Comparison of ENCODE assay signal across 8 cellular contexts in genomic region chr11:14642873-14643696, GRCh38. TPM values are rescaled to one million over a fixed set of nuclear protein-coding genes. Genes with fewer than 3 reads are reported as not detected.
DNase-seq lines count a peak whose midpoint lies in the region; ATAC-seq and TF ChIP-seq lines count a peak whose summit lies in the region.

No MANE protein-coding gene starts in this region.

- H3K27me3 ChIP-seq in heart right ventricle (peaks cover 0 to 20% (median 0%) of the 10 kb centered on the region in 7 donors), left lung (peaks cover 0 to 22% of the 10 kb centered on the region in 2 donors)

- H3K9me3 ChIP-seq in heart right ventricle (no peaks in the 10 kb centered on the region), left lung (no peaks in the 10 kb centered on the region)

- peak overlapping the region; percentile 64 for H3K27ac Mint-ChIP-seq in activated T-helper 1 cell treated with anti-CD3 and anti-CD28 coated beads, Interleukin-12 subunit alpha, Interleukin-12 subunit beta, Interleukin-2, Interleukin-4 antibody, amounts not matched to agents 30 ng/mL and 10 ng/mL and 1 ng/mL, durations not matched to agents 14 hours and 24 hours and 36 hours
- H3K27ac Mint-ChIP-seq in stimulated activated naive CD8-positive, alpha-beta T cell treated with anti-CD3 and anti-CD28 coated beads, Interleukin-15, amount 100 ng/mL, for 72 hours, result peak overlapping the region; percentile 69 to 95

- peaks cover 46% of the 10 kb centered on the region for H3K36me3 Mint-ChIP-seq in activated T-helper 1 cell treated with anti-CD3 and anti-CD28 coated beads, Interleukin-12 subunit alpha, Interleukin-12 subunit beta, Interleukin-2, Interleukin-4 antibody, amounts not matched to agents 30 ng/mL and 10 ng/mL and 1 ng/mL, durations not matched to agents 14 hours and 24 hours and 36 hours (ENCODE audit: low read depth)

- H3K4me1 ChIP-seq in heart right ventricle, result peaks cover 0 to 37% (median 5%) of the 10 kb centered on the region in 9 donors
- H3K4me1 ChIP-seq in left lung, result peaks cover 2 to 39% of the 10 kb centered on the region in 2 donors

- H3K27me3 Mint-ChIP-seq in activated T-helper 1 cell treated with anti-CD3 and anti-CD28 coated beads, Interleukin-12 subunit alpha, Interleukin-12 subunit beta, Interleukin-2, Interleukin-4 antibody, amounts not matched to agents 30 ng/mL and 10 ng/mL and 1 ng/mL, durations not matched to agents 14 hours and 24 hours and 36 hours (ENCODE audit: insufficient read depth), result no peaks in the 10 kb centered on the region
- H3K27me3 Mint-ChIP-seq in stimulated activated naive CD8-positive, alpha-beta T cell treated with anti-CD3 and anti-CD28 coated beads, Interleukin-15, amount 100 ng/mL, for 72 hours, result no peaks in the 10 kb centered on the region

- TF ChIP-seq CTCF in heart right ventricle (IDR thresholded peaks at IDR 0.05), result no peak
- no peak for TF ChIP-seq CTCF in left lung (IDR thresholded peaks at IDR 0.05)

- ATAC-seq in heart right ventricle, result peak in 1 of 8 donors; percentile 25
- no peak for ATAC-seq in left ventricle myocardium superior
- ATAC-seq in left lung, result no peak
- ATAC-seq in stimulated activated naive CD8-positive, alpha-beta T cell treated with anti-CD3 and anti-CD28 coated beads, Interleukin-15, amount 100 ng/mL, for 72 hours, result peak; percentile 19
- no peak for ATAC-seq in GM21737 (IDR thresholded peaks at IDR 0.05; ENCODE audit: unreplicated experiment)
- ATAC-seq in HG02588 (IDR thresholded peaks at IDR 0.05; ENCODE audit: unreplicated experiment), result no peak

- 27 to 30% methylated on average over 49 to 52 of the region's 52 CpGs for whole genome bisulfite sequencing in heart right ventricle, 2 donors

- intact Hi-C loops in heart right ventricle (cut with DNase I), result loop anchor here in 8 of 10 donors (5.0 to 10.0 kb wide), 8 partner anchors 88 to 262 kb away; partner anchors contain the start of gene CYP2R1 (in 3 of the 8)
- intact Hi-C loops in left ventricle myocardium superior (cut with micrococcal nuclease), result loop anchor here (10.0 kb wide), 1 partner anchor 98 kb away; no protein-coding TSS in a partner anchor
- intact Hi-C loops in activated T-helper 1 cell treated with anti-CD3 and anti-CD28 coated beads, Interleukin-12 subunit alpha, Interleukin-12 subunit beta, Interleukin-2, Interleukin-4 antibody, amounts not matched to agents 30 ng/mL and 10 ng/mL and 1 ng/mL, durations not matched to agents 14 hours and 24 hours and 36 hours (cut with micrococcal nuclease), result loop anchor here (10.0 kb wide), 1 partner anchor 288 kb away; the partner anchor contains the start of gene RRAS2
- intact Hi-C loops in left lung (cut with DNase I), result no loop called here

- no peaks in the 10 kb centered on the region for H3K36me3 ChIP-seq in heart right ventricle
- H3K36me3 ChIP-seq in left lung, result no peaks in the 10 kb centered on the region

- H3K4me3 ChIP-seq in heart right ventricle, result peak overlapping the region; percentile 63 to 90 (median 84)
- H3K4me3 ChIP-seq in left lung, result peak overlapping the region; percentile 84 to 93

- no peak for DNase-seq in heart right ventricle
- no peak for DNase-seq in left ventricle myocardium superior
- no peak for DNase-seq in activated T-helper 1 cell treated with anti-CD3 and anti-CD28 coated beads, Interleukin-12 subunit alpha, Interleukin-12 subunit beta, Interleukin-2, Interleukin-4 antibody, amounts not matched to agents 30 ng/mL and 10 ng/mL and 1 ng/mL, durations not matched to agents 14 hours and 24 hours and 36 hours (ENCODE audit: low spot score)
- peak in 1 of 2 donors; percentile 96 for DNase-seq in left lung
- peak in 1 of 2 donors; percentile 32 for DNase-seq in stimulated activated naive CD8-positive, alpha-beta T cell treated with anti-CD3 and anti-CD28 coated beads, Interleukin-15, amount 100 ng/mL, for 72 hours
- DNase-seq in NCI-H2107 (lab: John Stamatoyannopoulos, UW), result no peak

- peak overlapping the region; percentile 89 for H3K4me3 Mint-ChIP-seq in activated T-helper 1 cell treated with anti-CD3 and anti-CD28 coated beads, Interleukin-12 subunit alpha, Interleukin-12 subunit beta, Interleukin-2, Interleukin-4 antibody, amounts not matched to agents 30 ng/mL and 10 ng/mL and 1 ng/mL, durations not matched to agents 14 hours and 24 hours and 36 hours
- peak overlapping the region; percentile 74 to 96 for H3K4me3 Mint-ChIP-seq in stimulated activated naive CD8-positive, alpha-beta T cell treated with anti-CD3 and anti-CD28 coated beads, Interleukin-15, amount 100 ng/mL, for 72 hours

- peak overlapping the region in 6 of 10 donors; percentile 45 to 90 (median 84) for H3K27ac ChIP-seq in heart right ventricle
- H3K27ac ChIP-seq in left lung, result peak overlapping the region; percentile 31 to 94

- peaks cover 52% of the 10 kb centered on the region for H3K4me1 Mint-ChIP-seq in activated T-helper 1 cell treated with anti-CD3 and anti-CD28 coated beads, Interleukin-12 subunit alpha, Interleukin-12 subunit beta, Interleukin-2, Interleukin-4 antibody, amounts not matched to agents 30 ng/mL and 10 ng/mL and 1 ng/mL, durations not matched to agents 14 hours and 24 hours and 36 hours (ENCODE audit: low read depth)
- peaks cover 31% of the 10 kb centered on the region for H3K4me1 Mint-ChIP-seq in stimulated activated naive CD8-positive, alpha-beta T cell treated with anti-CD3 and anti-CD28 coated beads, Interleukin-15, amount 100 ng/mL, for 72 hours

- H3K9me3 Mint-ChIP-seq in activated T-helper 1 cell treated with anti-CD3 and anti-CD28 coated beads, Interleukin-12 subunit alpha, Interleukin-12 subunit beta, Interleukin-2, Interleukin-4 antibody, amounts not matched to agents 30 ng/mL and 10 ng/mL and 1 ng/mL, durations not matched to agents 14 hours and 24 hours and 36 hours, result no peaks in the 10 kb centered on the region
- no peaks in the 10 kb centered on the region for H3K9me3 Mint-ChIP-seq in stimulated activated naive CD8-positive, alpha-beta T cell treated with anti-CD3 and anti-CD28 coated beads, Interleukin-15, amount 100 ng/mL, for 72 hours

RNA-seq across cellular contexts. Expression of gene PDE3B, which starts 0.5 kb away (rescaled TPM):
- total RNA-seq in heart right ventricle, result 10 to 100 TPM in 4 of 10 donors, 1 to 10 TPM in 6; 5.5 to 14.2 (median 9.4) TPM
- 1 to 10 TPM; 1.3 to 3.7 TPM for polyA plus RNA-seq in heart right ventricle
- total RNA-seq in left ventricle myocardium superior, result 5.6 TPM
- 62.8 and 64.0 TPM in 2 replicates for total RNA-seq in activated T-helper 1 cell treated with anti-CD3 and anti-CD28 coated beads, Interleukin-12 subunit alpha, Interleukin-12 subunit beta, Interleukin-2, Interleukin-4 antibody, amounts not matched to agents 30 ng/mL and 10 ng/mL and 1 ng/mL, durations not matched to agents 14 hours and 24 hours and 36 hours
- 10 to 100 TPM; 17.0 to 20.8 TPM for total RNA-seq in left lung

Comparison
In these comparisons a context has a peak if more than half of its experiments do, and no peak if none do; other contexts are left out.
1. intact Hi-C loops: an anchor here in heart right ventricle (5.0 to 10.0 kb wide), left ventricle myocardium superior (10.0 kb wide) and activated T-helper 1 cell treated with anti-CD3 and anti-CD28 coated beads, Interleukin-12 subunit alpha, Interleukin-12 subunit beta, Interleukin-2, Interleukin-4 antibody, amounts not matched to agents 30 ng/mL and 10 ng/mL and 1 ng/mL, durations not matched to agents 14 hours and 24 hours and 36 hours (10.0 kb wide); none called in left lung.